Comparison of ENCODE assay signal across 15 cellular contexts in genomic region chr15:50676799-50677483, GRCh38. TPM values are rescaled to one million over a fixed set of nuclear protein-coding genes. Genes with fewer than 3 reads are reported as not detected.
DNase-seq lines count a peak whose midpoint lies in the region; ATAC-seq and TF ChIP-seq lines count a peak whose summit lies in the region.
"Had no signal": no experiment of that assay in that cellular context is flagged by ENCODE, and none has a peak within 500 bp of the region (broad histone marks: within the 10 kb centered on the region; RNA-seq: fewer than 3 reads in every experiment).

No MANE protein-coding gene starts in this region.

- DNase-seq in cardiac muscle cell (ENCODE audit: low read depth in 1 of 2, low spot score in 1 of 2): peak in 1 of 2 donors; percentile 13
- DNase-seq in cardiac septum (ENCODE audit: low spot score): no peak
- no peak for DNase-seq in WTC11 (ENCODE audit: low spot score)
- DNase-seq in hepatocyte (ENCODE audit: low spot score): peak; percentile 28
- no peak for DNase-seq in type B pancreatic cell (ENCODE audit: extremely low spot score, unreplicated experiment)
- DNase-seq in coronary artery (ENCODE audit: low spot score): no peak
- no peak for DNase-seq in stimulated activated CD4-positive, alpha-beta T cell treated with anti-CD3 and anti-CD28 coated beads, Interleukin-2, amount 100 ng/mL, for 24 hours
- DNase-seq: C1 segment of cervical spinal cord; midbrain; NCI-H446 treated with DMSO at 0.1 percent for 48 hours; stimulated activated CD4-positive, alpha-beta T cell treated with anti-CD3 and anti-CD28 coated beads, Interleukin-4, amount 100 ng/mL, for 1 hour had no signal

- no peak overlapping the region for H2AFZ ChIP-seq in hepatocyte

- H3K27ac Mint-ChIP-seq in WTC11: peak overlapping the region; percentile 92
- peak overlapping the region; percentile 68 for H3K27ac Mint-ChIP-seq in type B pancreatic cell
- H3K27ac Mint-ChIP-seq: activated T-helper 17 cell treated with anti-CD3 and anti-CD28 coated beads, Interleukin-2, amount 50 U/mL, for 72 hours had no signal

- H3K79me2 ChIP-seq in hepatocyte: peaks cover 98% of the 10 kb centered on the region

- H3K4me1 ChIP-seq in cardiac muscle cell (ENCODE audit: low read depth) (no peaks in the 10 kb centered on the region), hepatocyte (ENCODE audit: insufficient read depth) (peaks cover 9% of the 10 kb centered on the region)
- H3K4me1 ChIP-seq: HAP-1 had no signal

- H3K27me3 ChIP-seq in cardiac muscle cell (no peaks in the 10 kb centered on the region), hepatocyte (no peaks in the 10 kb centered on the region)
- H3K27me3 ChIP-seq: vagina had no signal

- no peaks in the 10 kb centered on the region for H3K27me3 Mint-ChIP-seq in WTC11 (ENCODE audit: low read depth)
- no peaks in the 10 kb centered on the region for H3K27me3 Mint-ChIP-seq in type B pancreatic cell
- H3K27me3 Mint-ChIP-seq: activated T-helper 17 cell treated with anti-CD3 and anti-CD28 coated beads, Interleukin-2, amount 50 U/mL, for 72 hours had no signal

- peaks cover 64% of the 10 kb centered on the region for H4K20me1 ChIP-seq in hepatocyte (ENCODE audit: insufficient read depth, poor library complexity, severe bottlenecking)

- no peak for ATAC-seq in WTC11
- no peak for ATAC-seq in HG03159 (IDR thresholded peaks at IDR 0.05; ENCODE audit: unreplicated experiment)
- ATAC-seq: activated T-helper 17 cell treated with anti-CD3 and anti-CD28 coated beads, Interleukin-2, amount 50 U/mL, for 72 hours had no signal

- H3K36me3 ChIP-seq in cardiac muscle cell: no peaks in the 10 kb centered on the region
- no peaks in the 10 kb centered on the region for H3K36me3 ChIP-seq in hepatocyte (replicated peaks; ENCODE audit: insufficient read depth, low read depth)
- H3K36me3 ChIP-seq: vagina had no signal

- H3K4me3 Mint-ChIP-seq in WTC11 (no peak overlapping the region), type B pancreatic cell (peak overlapping the region; percentile 9)
- H3K4me3 Mint-ChIP-seq: activated T-helper 17 cell treated with anti-CD3 and anti-CD28 coated beads, Interleukin-2, amount 50 U/mL, for 72 hours had no signal

- H3K4me1 Mint-ChIP-seq in WTC11 (peaks cover 2% of the 10 kb centered on the region; the same call in 1 of the 2 replicates), type B pancreatic cell (ENCODE audit: unreplicated experiment) (peaks cover 13% of the 10 kb centered on the region)

- intact Hi-C loops in cardiac septum (cut with DNase I): no loop called here

- H3K4me3 ChIP-seq in cardiac muscle cell (no peak overlapping the region), hepatocyte (no peak overlapping the region), coronary artery (no peak overlapping the region)
- H3K4me3 ChIP-seq: HAP-1, vagina had no signal

- H3K9me3 ChIP-seq in cardiac muscle cell (ENCODE audit: low read depth): no peaks in the 10 kb centered on the region
- no peaks in the 10 kb centered on the region for H3K9me3 ChIP-seq in hepatocyte (ENCODE audit: low read depth)
- H3K9me3 ChIP-seq: HAP-1, vagina had no signal

- H3K27ac ChIP-seq in cardiac muscle cell: peak overlapping the region; percentile 46
- H3K27ac ChIP-seq in hepatocyte: peak overlapping the region; percentile 47
- H3K27ac ChIP-seq in coronary artery: no peak overlapping the region
- H3K27ac ChIP-seq: vagina had no signal

- H3K9me2 ChIP-seq in hepatocyte (replicated peaks; ENCODE audit: insufficient read depth): no peaks in the 10 kb centered on the region

- H3K36me3 Mint-ChIP-seq in WTC11 (peaks cover 4% of the 10 kb centered on the region), type B pancreatic cell (peaks cover 10% of the 10 kb centered on the region)

- TF ChIP-seq CTCF in cardiac muscle cell (IDR thresholded peaks at IDR 0.05; ENCODE audit: low read depth, low read length): no peak
- no peak for TF ChIP-seq CTCF in WTC11 (IDR thresholded peaks at IDR 0.05)
- TF ChIP-seq CTCF in hepatocyte (IDR thresholded peaks at IDR 0.05; ENCODE audit: poor library complexity): no peak
- no peak for TF ChIP-seq CTCF in type B pancreatic cell (conservative IDR thresholded peaks at IDR 0.05)
- no peak for TF ChIP-seq CTCF in coronary artery (IDR thresholded peaks at IDR 0.05)

- POLR2A ChIA-PET in WTC11 (lab: Charles Lee): no interaction called here

- 76% methylated on average over 6 of the region's 6 CpGs for WGBS in hepatocyte (ENCODE audit: low lambda C conversion rate, missing lambda C conversion rate)

- H3K9me3 Mint-ChIP-seq in WTC11 (no peaks in the 10 kb centered on the region), type B pancreatic cell (no peaks in the 10 kb centered on the region)
- H3K9me3 Mint-ChIP-seq: activated T-helper 17 cell treated with anti-CD3 and anti-CD28 coated beads, Interleukin-2, amount 50 U/mL, for 72 hours had no signal

- H3K4me2 ChIP-seq in hepatocyte: peak overlapping the region; percentile 50

- CTCF ChIA-PET in WTC11 (lab: Charles Lee): interaction anchor here (0.7 to 2.3 kb wide), 3 partner anchors 9 to 21 kb away, joined by 3 to 8 read pairs (median 4); partner anchors contain the start of gene TRPM7

TF ChIP-seq in WTC11, 78 proteins besides CTCF, POLR2A, EP300 and RAD21 (continues in another document):
- TF ChIP-seq MLX (CRISPR knock-in tag; IDR thresholded peaks at IDR 0.05) (no peak), E2F4 (CRISPR knock-in tag; IDR thresholded peaks at IDR 0.05; ENCODE audit: borderline replicate concordance, low read depth) (no peak), ZNF532 (CRISPR knock-in tag; IDR thresholded peaks at IDR 0.05; ENCODE audit: borderline replicate concordance) (no peak), MAX (CRISPR knock-in tag; IDR thresholded peaks at IDR 0.05) (no peak), OVOL2 (CRISPR knock-in tag; IDR thresholded peaks at IDR 0.05; ENCODE audit: borderline replicate concordance) (no peak), RORB (CRISPR knock-in tag; IDR thresholded peaks at IDR 0.05) (no peak), CREB1 (CRISPR knock-in tag; IDR thresholded peaks at IDR 0.05) (no peak), NFE2L1 (CRISPR knock-in tag; IDR thresholded peaks at IDR 0.05) (no peak), HMGA2 (CRISPR knock-in tag; IDR thresholded peaks at IDR 0.05) (no peak), ZNF423 (CRISPR knock-in tag; IDR thresholded peaks at IDR 0.05) (no peak)

RNA-seq across cellular contexts. Expression of gene TRPM7, which starts 9.7 kb away (rescaled TPM):
- total RNA-seq in cardiac muscle cell (22.8 and 47.8 TPM in 2 replicates), cardiac septum (34.5 TPM), WTC11 (2021) (24.0 to 28.1 TPM (median 26.2 TPM) in 3 replicates), hepatocyte (58.3 and 59.0 TPM in 2 replicates), type B pancreatic cell (ENCODE audit: low replicate concordance) (39.0 and 43.6 TPM in 2 replicates)
- polyA plus RNA-seq in cardiac muscle cell (10.2 and 21.2 TPM in 2 replicates), hepatocyte (12.1 and 12.2 TPM in 2 replicates)

Comparison
In these comparisons a context has a peak if more than half of its experiments do, and no peak if none do; other contexts are left out.
1. H3K27ac ChIP-seq: peak in cardiac muscle cell (single experiment) and hepatocyte (single experiment); none in coronary artery (0 of 2).